Comparison of ENCODE assay signal across 13 cellular contexts in the genomic region with DNA sequence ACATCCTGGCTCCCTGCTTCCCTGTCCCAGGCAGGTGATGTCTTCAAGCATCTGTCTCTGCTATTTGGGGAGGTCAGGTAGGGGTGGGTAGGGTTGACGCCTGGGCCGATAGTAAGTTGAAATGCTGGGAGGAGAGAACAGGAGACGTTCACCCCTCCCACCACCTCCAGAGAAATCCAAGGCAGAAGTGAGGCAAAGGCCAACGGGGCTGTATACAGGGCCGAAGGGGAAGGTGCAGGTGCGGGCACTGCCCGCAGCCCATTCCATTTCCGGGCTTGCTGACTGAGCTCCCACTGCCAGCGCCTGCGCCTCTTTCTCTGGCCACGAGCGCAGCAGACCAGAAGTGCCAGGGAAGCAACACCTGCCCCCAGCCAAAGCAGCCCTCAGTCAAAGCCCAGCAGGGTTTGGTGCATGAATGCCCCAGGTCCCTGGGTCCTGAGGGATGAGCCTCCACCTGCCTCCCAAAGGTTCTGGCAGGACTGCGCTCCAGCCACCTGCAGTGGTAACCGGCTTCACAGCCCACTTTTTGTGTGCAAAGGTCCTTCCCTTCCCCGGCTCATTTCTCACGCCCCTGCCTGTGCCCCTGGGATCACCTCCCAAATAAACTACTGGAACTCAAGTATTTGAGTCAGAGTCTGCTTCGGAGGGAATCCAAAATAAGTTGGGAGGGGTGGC.
DNase-seq lines count a peak whose midpoint lies in the region; ATAC-seq and TF ChIP-seq lines count a peak whose summit lies in the region.
"Had no signal": no experiment of that assay in that cellular context is flagged by ENCODE, and none has a peak within 500 bp of the region (broad histone marks: within the 10 kb centered on the region; RNA-seq: fewer than 3 reads in every experiment).

No MANE protein-coding gene starts in this region.

- no peak overlapping the region for H3K27ac Mint-ChIP-seq in MCF 10A (ENCODE audit: low read depth, unreplicated experiment)
- no peak overlapping the region for H3K27ac Mint-ChIP-seq in endodermal cell

- 71 to 87% methylated on average over 3 to 15 of the region's 17 CpGs for WGBS in endodermal cell (ENCODE audit: insufficient coverage in 1 of 2, insufficient read length in 1 of 2), 2 experiments

- no peak overlapping the region for H3K4me3 ChIP-seq in breast epithelium
- H3K4me3 ChIP-seq in endodermal cell (ENCODE audit: low read length): no peak overlapping the region
- H3K4me3 ChIP-seq in osteoblast (ENCODE audit: insufficient read depth, low read length): peak overlapping the region; percentile 44
- H3K4me3 ChIP-seq in vagina: no peak overlapping the region
- H3K4me3 ChIP-seq: pancreas had no signal

- BruUV-seq in MCF 10A (replicated peaks; lab: Mats Ljungman, UMichigan): no TSS peak

- ATAC-seq in HG03378 (IDR thresholded peaks at IDR 0.05; ENCODE audit: unreplicated experiment): no peak
- ATAC-seq: activated naive CD4-positive, alpha-beta T cell treated with anti-CD3 and anti-CD28 coated beads, Interleukin-2, amount 50 U/mL, for 72 hours had no signal

- H3K4me1 Mint-ChIP-seq in MCF 10A (ENCODE audit: insufficient read depth, unreplicated experiment): peaks cover 22% of the 10 kb centered on the region
- peaks cover 20% of the 10 kb centered on the region for H3K4me1 Mint-ChIP-seq in endodermal cell

- no peaks in the 10 kb centered on the region for H3K36me3 Mint-ChIP-seq in MCF 10A (ENCODE audit: insufficient read depth, unreplicated experiment)
- H3K36me3 Mint-ChIP-seq in endodermal cell (ENCODE audit: low read depth): no peaks in the 10 kb centered on the region
- H3K36me3 Mint-ChIP-seq: activated naive CD4-positive, alpha-beta T cell treated with anti-CD3 and anti-CD28 coated beads, Interleukin-2, amount 50 U/mL, for 72 hours had no signal

- H3K4me2 ChIP-seq in osteoblast (ENCODE audit: insufficient read depth, low read length): peak overlapping the region; percentile 60

- H3K9me3 ChIP-seq in breast epithelium: no peaks in the 10 kb centered on the region
- no peaks in the 10 kb centered on the region for H3K9me3 ChIP-seq in endodermal cell (ENCODE audit: control insufficient read depth, low read length)
- no peaks in the 10 kb centered on the region for H3K9me3 ChIP-seq in osteoblast (ENCODE audit: low read depth, low read length)
- no peaks in the 10 kb centered on the region for H3K9me3 ChIP-seq in vagina
- H3K9me3 ChIP-seq: pancreas had no signal

- TF ChIP-seq CTCF in breast epithelium (IDR thresholded peaks at IDR 0.05): no peak
- no peak for TF ChIP-seq CTCF in MCF 10A (IDR thresholded peaks at IDR 0.05; ENCODE audit: unreplicated experiment)
- TF ChIP-seq CTCF in endodermal cell (conservative IDR thresholded peaks at IDR 0.05): no peak
- no peak for TF ChIP-seq CTCF in osteoblast (IDR thresholded peaks at IDR 0.05; ENCODE audit: extremely low read depth, low read depth, low read length)
- TF ChIP-seq CTCF in vagina (IDR thresholded peaks at IDR 0.05): no peak

- TF ChIP-seq POLR2A in breast epithelium (IDR thresholded peaks at IDR 0.05) (no peak), vagina (IDR thresholded peaks at IDR 0.05) (no peak)

- no peak overlapping the region for H3K4me3 Mint-ChIP-seq in MCF 10A (ENCODE audit: unreplicated experiment)
- H3K4me3 Mint-ChIP-seq in endodermal cell: no peak overlapping the region

- peak overlapping the region; percentile 83 to 96 for H3K27ac ChIP-seq in breast epithelium
- peak overlapping the region; percentile 61 for H3K27ac ChIP-seq in endodermal cell (ENCODE audit: low read depth, low read length)
- H3K27ac ChIP-seq in osteoblast (ENCODE audit: low read depth, low read length): peak overlapping the region; percentile 92
- peak overlapping the region; percentile 87 for H3K27ac ChIP-seq in vagina
- H3K27ac ChIP-seq: C4-2B had no signal

- H3K36me3 ChIP-seq in breast epithelium (no peaks in the 10 kb centered on the region), endodermal cell (ENCODE audit: control insufficient read depth, insufficient read depth, low read length) (no peaks in the 10 kb centered on the region), osteoblast (ENCODE audit: insufficient read depth, low read length) (no peaks in the 10 kb centered on the region), vagina (no peaks in the 10 kb centered on the region)
- H3K36me3 ChIP-seq: pancreas had no signal

- H3K4me1 ChIP-seq in breast epithelium (peaks cover 0 to 15% of the 10 kb centered on the region in 2 donors), endodermal cell (ENCODE audit: control insufficient read depth, insufficient read depth, low read length) (peaks cover 12% of the 10 kb centered on the region), osteoblast (ENCODE audit: insufficient read depth, low read length) (peaks cover 46% of the 10 kb centered on the region), vagina (peaks cover 39% of the 10 kb centered on the region)
- H3K4me1 ChIP-seq: pancreas had no signal

- H3K27me3 ChIP-seq in breast epithelium (no peaks in the 10 kb centered on the region), endodermal cell (ENCODE audit: control insufficient read depth, insufficient read depth, low read length, poor library complexity, severe bottlenecking) (no peaks in the 10 kb centered on the region), osteoblast (ENCODE audit: insufficient read depth, low read length) (no peaks in the 10 kb centered on the region), vagina (no peaks in the 10 kb centered on the region)
- H3K27me3 ChIP-seq: pancreas had no signal

- POLR2A ChIA-PET in MCF 10A (lab: Yijun Ruan, JAX): no interaction called here

- H2AFZ ChIP-seq in osteoblast (ENCODE audit: low read length): peak overlapping the region; percentile 80

- H3K27me3 Mint-ChIP-seq in MCF 10A (ENCODE audit: insufficient read depth, unreplicated experiment) (peaks cover 14% of the 10 kb centered on the region), endodermal cell (ENCODE audit: insufficient read depth) (peaks cover 2% of the 10 kb centered on the region)

- no peak overlapping the region for H3K9ac ChIP-seq in endodermal cell (ENCODE audit: extremely low read depth, low read length, poor library complexity, severe bottlenecking)

- CTCF ChIA-PET in MCF 10A (lab: Yijun Ruan, JAX): no interaction called here

- H3K9me3 Mint-ChIP-seq in MCF 10A (ENCODE audit: unreplicated experiment) (no peaks in the 10 kb centered on the region), endodermal cell (no peaks in the 10 kb centered on the region)

- no peaks in the 10 kb centered on the region for H3K79me2 ChIP-seq in osteoblast (ENCODE audit: insufficient read depth, low read length)

- intact Hi-C loops in breast epithelium (cut with DNase I; ENCODE audit: low total_unique reads) (no loop called here), MCF 10A (cut with micrococcal nuclease) (loop anchor here (10.0 kb wide), 1 partner anchor 54 kb away; no protein-coding TSS in a partner anchor), vagina (cut with DNase I) (no loop called here)

- no peak for DNase-seq in breast epithelium (ENCODE audit: low spot score in 2 of 2)
- no peak for DNase-seq in MCF 10A (ENCODE audit: unreplicated experiment)
- peak; percentile 50 for DNase-seq in endodermal cell
- DNase-seq in osteoblast (ENCODE audit: insufficient read length, low spot score, missing footprints): peak; percentile 71
- no peak for DNase-seq in vagina (ENCODE audit: extremely low spot score in 2 of 2)
- DNase-seq in cerebellar cortex (ENCODE audit: low spot score): no peak
- DNase-seq in SKM-1 (lab: John Stamatoyannopoulos, UW; ENCODE audit: unreplicated experiment): no peak
- DNase-seq: activated CD4-positive, alpha-beta T cell treated with anti-CD3 and anti-CD28 coated beads, Interleukin-2, amount 50 U/mL, for 1 hour; NCI-H748 treated with DMSO at 0.1 percent for 48 hours had no signal

- no peaks in the 10 kb centered on the region for H4K20me1 ChIP-seq in osteoblast (ENCODE audit: insufficient read depth, low read length)

Comparison
In these comparisons a context has a peak if more than half of its experiments do, and no peak if none do; other contexts are left out.
1. DNase-seq: peak in endodermal cell (single experiment) and osteoblast (single experiment); none in breast epithelium (0 of 2), MCF 10A (single experiment), vagina (0 of 2), cerebellar cortex (single experiment) and SKM-1 (single experiment).
2. Peak in every context shown above with its lines, with median percentiles within 50 percentile points of each other: H3K27ac ChIP-seq.